In the genomic region with DNA sequence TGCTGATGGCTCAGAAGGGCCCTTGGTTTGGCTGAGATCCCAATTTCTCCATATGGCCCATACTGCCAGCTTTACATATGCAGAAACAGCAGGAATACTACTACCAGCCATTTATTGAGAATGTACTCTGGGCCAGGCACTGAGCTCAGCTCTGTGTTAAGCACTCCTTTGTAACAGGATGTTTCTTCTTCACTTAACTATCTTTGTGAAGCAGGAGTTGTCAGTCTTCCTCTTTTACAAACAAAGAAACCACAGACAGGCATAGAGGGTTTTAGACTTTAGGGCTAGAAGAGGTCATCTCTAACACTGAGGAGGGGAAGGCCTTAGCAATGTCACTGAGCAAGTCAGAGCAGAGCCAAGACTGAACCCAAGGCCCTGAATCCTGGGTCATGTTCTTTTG, we compare ENCODE assay signal across 16 cellular contexts. TPM values are rescaled to one million over a fixed set of nuclear protein-coding genes. Genes with fewer than 3 reads are reported as not detected.
DNase-seq lines count a peak whose midpoint lies in the region; ATAC-seq and TF ChIP-seq lines count a peak whose summit lies in the region.
"Had no signal": no experiment of that assay in that cellular context is flagged by ENCODE, and none has a peak within 500 bp of the region (broad histone marks: within the 10 kb centered on the region; RNA-seq: fewer than 3 reads in every experiment).

No MANE protein-coding gene starts in this region.

- TF ChIP-seq CTCF in HL-60 (IDR thresholded peaks at IDR 0.05; ENCODE audit: insufficient read depth, low read length) (no peak), OCI-LY3 (IDR thresholded peaks at IDR 0.05; ENCODE audit: low read depth, low read length) (no peak), WTC11 (IDR thresholded peaks at IDR 0.05) (no peak), hepatocyte (IDR thresholded peaks at IDR 0.05; ENCODE audit: poor library complexity) (no peak)

- H3K27me3 ChIP-seq in HL-60 (ENCODE audit: insufficient read depth, poor library complexity, severe bottlenecking) (no peaks in the 10 kb centered on the region), OCI-LY3 (ENCODE audit: low read depth, low read length) (no peaks in the 10 kb centered on the region), aorta (ENCODE audit: control insufficient read depth in 1 of 2, insufficient read depth in 2 of 2, low read length in 1 of 2) (no peaks in the 10 kb centered on the region), hepatocyte (no peaks in the 10 kb centered on the region)

- DNase-seq in DMS 273 treated with DMSO at 0.1 percent for 48 hours (lab: John Stamatoyannopoulos, UW) (peak; percentile 24), HL-60 (ENCODE audit: low read depth in 1 of 2, low spot score in 1 of 2) (peak in 1 of 2 experiments; percentile 47), WTC11 (ENCODE audit: low spot score) (no peak), aorta (no peak), epidermal melanocyte (ENCODE audit: insufficient read length, low spot score) (no peak), hepatocyte (ENCODE audit: low spot score) (no peak)
- DNase-seq: DMS153, EL, GOT3, NCI-H2029 treated with DMSO at 0.1 percent for 48 hours, NCI-H510A, NCI-H82, T-helper 1 cell had no signal

- intact Hi-C loops in aorta (cut with DNase I), result loop anchor here in 1 of 2 donors (10.0 kb wide), 1 partner anchor 98 kb away; a partner anchor contains a TSS

- H3K9me2 ChIP-seq in hepatocyte (replicated peaks; ENCODE audit: insufficient read depth), result no peaks in the 10 kb centered on the region

- no peak overlapping the region for H3K9ac ChIP-seq in OCI-LY3 (ENCODE audit: low read length)

- POLR2A ChIA-PET in WTC11 (lab: Charles Lee), result no interaction called here

- H3K27ac ChIP-seq in HL-60 (replicated peaks), result peak overlapping the region; percentile 42
- peak overlapping the region; percentile 27; the same call in 1 of the 2 replicates for H3K27ac ChIP-seq in OCI-LY3 (ENCODE audit: low read length)
- H3K27ac ChIP-seq in aorta (ENCODE audit: low read depth in 1 of 2, low read length in 2 of 2), result no peak overlapping the region
- no peak overlapping the region for H3K27ac ChIP-seq in hepatocyte
- H3K27ac ChIP-seq: C4-2B had no signal

- CTCF ChIA-PET in WTC11 (lab: Charles Lee), result interaction anchor here (1.6 kb wide), 1 partner anchor 100 kb away, joined by 3 read pairs; no protein-coding TSS in a partner anchor

- H4K20me1 ChIP-seq in OCI-LY3 (ENCODE audit: insufficient read depth, low read length) (no peaks in the 10 kb centered on the region), hepatocyte (ENCODE audit: insufficient read depth, poor library complexity, severe bottlenecking) (no peaks in the 10 kb centered on the region)

- H3K36me3 Mint-ChIP-seq in WTC11, result peaks cover 20% of the 10 kb centered on the region; the same call in 1 of the 2 replicates

- no peaks in the 10 kb centered on the region for H3K9me3 ChIP-seq in OCI-LY3 (ENCODE audit: insufficient read depth, low read length)
- H3K9me3 ChIP-seq in aorta (ENCODE audit: control insufficient read depth, low read length), result no peaks in the 10 kb centered on the region
- no peaks in the 10 kb centered on the region for H3K9me3 ChIP-seq in hepatocyte (ENCODE audit: low read depth)

- H3K79me2 ChIP-seq in OCI-LY3 (ENCODE audit: low read length) (no peaks in the 10 kb centered on the region), hepatocyte (peaks cover 2% of the 10 kb centered on the region)

- no peaks in the 10 kb centered on the region for H3K27me3 Mint-ChIP-seq in WTC11 (ENCODE audit: low read depth)

- ATAC-seq in WTC11 (peak; percentile 57; the same call in 1 of the 2 replicates), aorta (ENCODE audit: low FRiP score) (no peak)
- ATAC-seq: Panc1 had no signal

- H3K4me1 ChIP-seq in OCI-LY3 (ENCODE audit: low read length) (peaks cover 30% of the 10 kb centered on the region), aorta (ENCODE audit: control insufficient read depth in 1 of 2, insufficient read depth in 2 of 2, low read length in 2 of 2) (no peaks in the 10 kb centered on the region), hepatocyte (ENCODE audit: insufficient read depth) (no peaks in the 10 kb centered on the region)

- H3K27ac Mint-ChIP-seq in WTC11, result no peak overlapping the region

- no peak overlapping the region for H3K4me3 Mint-ChIP-seq in WTC11

- H3K4me2 ChIP-seq in OCI-LY3 (ENCODE audit: low read length) (peak overlapping the region; percentile 35; the same call in 1 of the 2 replicates), hepatocyte (no peak overlapping the region)

- H3K4me3 ChIP-seq in HL-60 (replicated peaks; ENCODE audit: insufficient read depth, low read length) (no peak overlapping the region), OCI-LY3 (ENCODE audit: low read length) (no peak overlapping the region), aorta (ENCODE audit: low read length in 2 of 2) (no peak overlapping the region), hepatocyte (no peak overlapping the region)

- no peak overlapping the region for H2AFZ ChIP-seq in OCI-LY3 (ENCODE audit: low read depth, low read length)
- H2AFZ ChIP-seq in hepatocyte, result no peak overlapping the region

- peaks cover 16% of the 10 kb centered on the region for H3K36me3 ChIP-seq in OCI-LY3 (replicated peaks; ENCODE audit: low read depth, low read length)
- peaks cover 2 to 9% of the 10 kb centered on the region in 2 donors for H3K36me3 ChIP-seq in aorta (ENCODE audit: control insufficient read depth in 1 of 2, insufficient read depth in 2 of 2, low read length in 1 of 2)
- no peaks in the 10 kb centered on the region for H3K36me3 ChIP-seq in hepatocyte (replicated peaks; ENCODE audit: insufficient read depth, low read depth)

- no peaks in the 10 kb centered on the region for H3K4me1 Mint-ChIP-seq in WTC11

- no peaks in the 10 kb centered on the region for H3K9me3 Mint-ChIP-seq in WTC11

TF ChIP-seq in WTC11, 78 proteins besides CTCF, POLR2A, EP300 and RAD21:
- TF ChIP-seq TP53 (CRISPR knock-in tag; IDR thresholded peaks at IDR 0.05) (no peak), MYBL2 (CRISPR knock-in tag; IDR thresholded peaks at IDR 0.05) (no peak), ZNF396 (CRISPR knock-in tag; IDR thresholded peaks at IDR 0.05; ENCODE audit: borderline replicate concordance) (no peak)

RNA-seq across cellular contexts. Expression of a gene that starts 8.3 kb away (rescaled TPM):
- 22.7 to 31.2 TPM (median 25.4 TPM) in 3 replicates for total RNA-seq in WTC11 (2021)
- total RNA-seq in aorta, result 10 to 100 TPM; 22.4 to 36.8 TPM
- polyA plus RNA-seq in aorta, result 10 to 100 TPM; 30.9 to 35.2 TPM
- total RNA-seq in hepatocyte, result 78.5 and 87.5 TPM in 2 replicates
- polyA plus RNA-seq in hepatocyte, result 79.0 and 90.7 TPM in 2 replicates

RNA-seq across cellular contexts. Expression of a gene that starts 16.4 kb away (rescaled TPM):
- 30.3 to 36.6 TPM (median 35.8 TPM) in 3 replicates for total RNA-seq in WTC11 (2021)
- total RNA-seq in aorta, result 10 to 100 TPM; 13.6 to 18.5 TPM
- polyA plus RNA-seq in aorta, result 10 to 100 TPM in 1 of 2 donors, 1 to 10 TPM in 1; 9.9 to 23.2 TPM
- total RNA-seq in hepatocyte, result 73.6 and 89.9 TPM in 2 replicates
- 114 and 117 TPM in 2 replicates for polyA plus RNA-seq in hepatocyte

RNA-seq across cellular contexts. Expression of a gene that starts 26.0 kb away (rescaled TPM):
- 131 to 164 TPM (median 134 TPM) in 3 replicates for total RNA-seq in WTC11 (2021)
- total RNA-seq in aorta, result 10 to 100 TPM; 30.0 to 31.2 TPM
- 10 to 100 TPM; 17.3 to 32.5 TPM for polyA plus RNA-seq in aorta
- 73.2 and 108 TPM in 2 replicates for total RNA-seq in hepatocyte
- 162 and 163 TPM in 2 replicates for polyA plus RNA-seq in hepatocyte

RNA-seq across cellular contexts. Expression of a gene that starts 38.7 kb away (rescaled TPM):
- 59.9 to 66.2 TPM (median 62.2 TPM) in 3 replicates for total RNA-seq in WTC11 (2021)
- 10 to 100 TPM; 34.9 to 39.8 TPM for total RNA-seq in aorta
- polyA plus RNA-seq in aorta, result 10 to 100 TPM; 33.9 to 40.3 TPM
- 45.1 and 49.4 TPM in 2 replicates for total RNA-seq in hepatocyte
- polyA plus RNA-seq in hepatocyte, result 28.4 and 29.3 TPM in 2 replicates

RNA-seq across cellular contexts. Expression of a gene that starts 51.2 kb away (rescaled TPM):
- 7.5 to 8.3 TPM (median 7.8 TPM) in 3 replicates for total RNA-seq in WTC11 (2021)
- total RNA-seq in aorta, result 10 to 100 TPM; 26.0 to 35.4 TPM
- 10 to 100 TPM; 31.2 to 36.6 TPM for polyA plus RNA-seq in aorta
- 59.0 and 69.4 TPM in 2 replicates for total RNA-seq in hepatocyte
- 55.3 and 74.2 TPM in 2 replicates for polyA plus RNA-seq in hepatocyte

Comparison
In these comparisons a context has a peak if more than half of its experiments do, and no peak if none do; other contexts are left out.
1. H3K27ac ChIP-seq: peak in HL-60 (single experiment) and OCI-LY3 (single experiment); none in aorta (0 of 2) and hepatocyte (single experiment).